ENCODE assay signal across 12 cellular contexts in the genomic region with DNA sequence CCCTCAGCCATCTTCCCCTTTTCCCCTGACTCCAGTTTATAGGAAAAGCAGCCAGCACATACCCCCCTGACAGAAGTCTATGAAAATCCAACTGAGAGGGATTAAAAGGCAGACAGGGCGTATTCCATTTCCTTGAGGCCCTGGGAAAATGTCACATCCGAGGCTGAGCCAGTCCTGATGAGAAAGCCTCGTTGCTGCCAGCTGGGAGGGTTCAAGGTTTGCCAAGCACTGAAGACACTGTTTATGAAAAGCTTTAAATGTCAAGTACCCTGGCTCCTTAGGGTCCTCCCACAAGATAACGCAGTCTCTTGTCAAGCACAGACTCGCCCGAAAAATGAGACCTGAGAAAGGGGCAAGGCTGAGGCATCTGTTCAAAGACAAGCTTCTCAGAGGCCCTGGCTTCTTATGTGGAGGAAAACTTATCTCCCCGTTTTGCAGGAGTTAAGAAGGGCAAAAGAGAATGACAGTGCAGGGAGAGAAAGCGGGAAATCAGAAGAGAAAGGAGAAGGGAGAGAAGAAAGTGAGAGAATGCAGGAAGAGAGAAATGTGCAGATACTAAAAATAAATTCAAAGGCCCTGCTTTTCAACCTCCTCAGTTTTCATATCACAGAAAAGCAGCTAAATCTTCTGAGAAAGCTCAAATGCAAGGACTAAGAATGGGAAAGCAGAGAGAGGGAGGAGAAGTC. TPM values are rescaled to one million over a fixed set of nuclear protein-coding genes. Genes with fewer than 3 reads are reported as not detected.
DNase-seq lines count a peak whose midpoint lies in the region; TF ChIP-seq lines count a peak whose summit lies in the region.
"Had no signal": no experiment of that assay in that cellular context is flagged by ENCODE, and none has a peak within 500 bp of the region (broad histone marks: within the 10 kb centered on the region; RNA-seq: fewer than 3 reads in every experiment).

No MANE protein-coding gene starts in this region.

- peaks cover 57% of the 10 kb centered on the region for H3K4me1 Mint-ChIP-seq in nephron
- H3K4me1 Mint-ChIP-seq: activated naive CD8-positive, alpha-beta T cell treated with anti-CD3 and anti-CD28 coated beads, Interleukin-2, amount 10 ng/mL, durations not matched to agents 7 days and 5 days had no signal

- intact Hi-C loops in esophagus muscularis mucosa (cut with DNase I) (no loop called here), vagina (cut with DNase I) (no loop called here)

- peak overlapping the region; percentile 89 to 94 (median 91) for H3K27ac Mint-ChIP-seq in nephron
- H3K27ac Mint-ChIP-seq: activated naive CD8-positive, alpha-beta T cell treated with anti-CD3 and anti-CD28 coated beads, Interleukin-2, amount 10 ng/mL, durations not matched to agents 7 days and 5 days; T-helper 17 cell had no signal

- 23% methylated on average over 8 of the region's 8 CpGs for WGBS in esophagus muscularis mucosa

- H3K36me3 Mint-ChIP-seq in nephron (ENCODE audit: low read depth) = no peaks in the 10 kb centered on the region
- H3K36me3 Mint-ChIP-seq: activated naive CD8-positive, alpha-beta T cell treated with anti-CD3 and anti-CD28 coated beads, Interleukin-2, amount 10 ng/mL, durations not matched to agents 7 days and 5 days had no signal

- no peaks in the 10 kb centered on the region for H3K27me3 Mint-ChIP-seq in nephron (ENCODE audit: low read depth)

- H3K27me3 ChIP-seq in esophagus muscularis mucosa (no peaks in the 10 kb centered on the region), vagina (no peaks in the 10 kb centered on the region)

- no peaks in the 10 kb centered on the region for H3K9me3 Mint-ChIP-seq in nephron
- H3K9me3 Mint-ChIP-seq: activated naive CD8-positive, alpha-beta T cell treated with anti-CD3 and anti-CD28 coated beads, Interleukin-2, amount 10 ng/mL, durations not matched to agents 7 days and 5 days had no signal

- H3K27ac ChIP-seq in esophagus muscularis mucosa (replicated peaks in 1 of 4) = peak overlapping the region; percentile 52 to 64 (median 55)
- peak overlapping the region; percentile 64 for H3K27ac ChIP-seq in vagina

- H3K9me3 ChIP-seq in esophagus muscularis mucosa (no peaks in the 10 kb centered on the region), vagina (no peaks in the 10 kb centered on the region)

- TF ChIP-seq EP300 in esophagus muscularis mucosa (IDR thresholded peaks at IDR 0.05) = no peak

- no peaks in the 10 kb centered on the region for H3K36me3 ChIP-seq in esophagus muscularis mucosa
- H3K36me3 ChIP-seq in vagina = no peaks in the 10 kb centered on the region

- TF ChIP-seq POLR2A in esophagus muscularis mucosa (IDR thresholded peaks at IDR 0.05; ENCODE audit: low read depth) (no peak), vagina (IDR thresholded peaks at IDR 0.05) (no peak)

- H3K4me1 ChIP-seq in esophagus muscularis mucosa = peaks cover 15 to 29% (median 24%) of the 10 kb centered on the region in 4 donors
- H3K4me1 ChIP-seq in vagina = peaks cover 20% of the 10 kb centered on the region

- peak overlapping the region in 2 of 3 experiments; percentile 11 to 18 for H3K4me3 Mint-ChIP-seq in nephron
- H3K4me3 Mint-ChIP-seq: activated naive CD8-positive, alpha-beta T cell treated with anti-CD3 and anti-CD28 coated beads, Interleukin-2, amount 10 ng/mL, durations not matched to agents 7 days and 5 days; T-helper 17 cell had no signal

- DNase-seq in NCI-H187 (lab: John Stamatoyannopoulos, UW) (peak; percentile 29 to 34), NCI-H187 treated with DMSO at 0.1 percent for 48 hours (lab: John Stamatoyannopoulos, UW) (no peak), esophagus muscularis mucosa (ENCODE audit: extremely low spot score) (no peak), vagina (ENCODE audit: extremely low spot score in 2 of 2) (no peak), activated T-cell treated with anti-CD3 and anti-CD28 coated beads for 4 hours (no peak), GM19238 (ENCODE audit: insufficient read length, low spot score) (no peak)
- DNase-seq in activated CD4-positive, alpha-beta T cell treated with anti-CD3 and anti-CD28 coated beads for 4 hours = no peak
- DNase-seq: activated CD8-positive, alpha-beta memory T cell treated with anti-CD3 and anti-CD28 coated beads for 24 hours; activated naive CD8-positive, alpha-beta T cell treated with anti-CD3 and anti-CD28 coated beads, Interleukin-2, amount 10 ng/mL, durations not matched to agents 7 days and 5 days; DMS153; T-helper 17 cell had no signal

- TF ChIP-seq CTCF in esophagus muscularis mucosa (IDR thresholded peaks at IDR 0.05) (no peak), nephron (IDR thresholded peaks at IDR 0.05; ENCODE audit: unreplicated experiment in 3 of 3) (no peak), vagina (IDR thresholded peaks at IDR 0.05) (no peak)

- H3K4me3 ChIP-seq in esophagus muscularis mucosa (no peak overlapping the region), vagina (no peak overlapping the region)

RNA-seq across cellular contexts. Expression of gene SCD5, which starts 44.7 kb away (rescaled TPM):
- total RNA-seq in esophagus muscularis mucosa = 10 to 100 TPM; 17.6 to 28.4 (median 22.9) TPM
- total RNA-seq in vagina = 16.9 TPM

Comparison
In these comparisons a context has a peak if more than half of its experiments do, and no peak if none do; other contexts are left out.
1. DNase-seq: peak in NCI-H187 (2 of 2); none in NCI-H187 treated with DMSO at 0.1 percent for 48 hours (single experiment), esophagus muscularis mucosa (single experiment), vagina (0 of 2), activated T-cell treated with anti-CD3 and anti-CD28 coated beads for 4 hours (single experiment), activated CD4-positive, alpha-beta T cell treated with anti-CD3 and anti-CD28 coated beads for 4 hours (0 of 2) and GM19238 (single experiment).